In the genomic region with DNA sequence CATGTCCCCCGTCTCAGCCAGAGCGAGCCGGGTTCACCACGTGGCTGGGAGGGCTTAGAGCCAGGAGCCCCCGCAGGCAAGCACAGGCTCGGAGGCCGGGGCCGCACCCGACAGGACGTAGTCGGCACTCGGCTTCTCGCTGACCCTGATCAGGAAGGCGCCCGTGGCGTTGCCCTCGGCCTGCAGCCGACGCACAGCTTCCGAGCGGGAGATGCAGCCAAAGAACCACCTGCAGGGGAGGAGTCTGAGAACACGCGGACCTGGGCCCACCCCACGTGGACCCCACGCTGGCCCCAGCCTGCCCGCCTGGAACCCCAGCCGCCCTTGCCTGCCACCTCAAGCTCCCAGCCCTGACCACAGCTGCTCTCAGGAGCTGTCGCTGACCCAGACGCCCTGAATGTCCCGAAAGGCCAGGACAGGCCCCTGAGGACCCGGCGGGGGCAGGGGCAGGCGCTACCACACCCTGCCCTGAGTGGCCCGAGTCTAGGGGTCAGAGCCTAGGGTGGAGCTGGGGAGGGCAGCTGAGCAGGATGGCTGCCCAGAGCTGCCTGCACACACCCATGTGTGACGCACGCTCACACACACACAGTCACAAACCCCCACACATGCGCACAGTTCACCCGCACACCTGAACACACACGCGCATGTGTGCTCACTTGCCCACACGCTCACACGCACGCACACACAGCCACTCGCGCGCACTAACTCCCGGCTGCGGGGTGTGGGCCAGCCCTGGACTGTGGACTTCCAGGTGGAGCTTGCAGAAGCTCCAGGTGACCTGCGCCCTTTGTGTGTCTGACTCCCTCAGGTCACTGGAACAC, we compare ENCODE assay signal across 12 cellular contexts. TPM values are rescaled to one million over a fixed set of nuclear protein-coding genes. Genes with fewer than 3 reads are reported as not detected.
DNase-seq lines count a peak whose midpoint lies in the region; ATAC-seq and TF ChIP-seq lines count a peak whose summit lies in the region.
"Had no signal": no experiment of that assay in that cellular context is flagged by ENCODE, and none has a peak within 500 bp of the region (broad histone marks: within the 10 kb centered on the region; RNA-seq: fewer than 3 reads in every experiment).

No MANE protein-coding gene starts in this region.

- H3K27me3 Mint-ChIP-seq in activated CD8-positive, alpha-beta memory T cell treated with anti-CD3 and anti-CD28 coated beads, Interleukin-2, amount 10 ng/mL, durations not matched to agents 7 days and 5 days: no peaks in the 10 kb centered on the region
- peaks cover 5% of the 10 kb centered on the region for H3K27me3 Mint-ChIP-seq in endothelial cell (ENCODE audit: unreplicated experiment)
- peaks cover 37% of the 10 kb centered on the region for H3K27me3 Mint-ChIP-seq in activated naive CD4-positive, alpha-beta T cell treated with anti-CD3 and anti-CD28 coated beads, Interleukin-2, amount 10 ng/mL, durations not matched to agents 7 days and 5 days

- no peak for TF ChIP-seq CTCF in endothelial cell (IDR thresholded peaks at IDR 0.05; ENCODE audit: unreplicated experiment)

- H3K4me1 Mint-ChIP-seq in activated CD8-positive, alpha-beta memory T cell treated with anti-CD3 and anti-CD28 coated beads, Interleukin-2, amount 10 ng/mL, durations not matched to agents 7 days and 5 days: peaks cover 16% of the 10 kb centered on the region
- H3K4me1 Mint-ChIP-seq in endothelial cell (ENCODE audit: unreplicated experiment): no peaks in the 10 kb centered on the region
- H3K4me1 Mint-ChIP-seq in activated naive CD4-positive, alpha-beta T cell treated with anti-CD3 and anti-CD28 coated beads, Interleukin-2, amount 10 ng/mL, durations not matched to agents 7 days and 5 days: peaks cover 24% of the 10 kb centered on the region

- H3K4me3 Mint-ChIP-seq in activated CD8-positive, alpha-beta memory T cell treated with anti-CD3 and anti-CD28 coated beads, Interleukin-2, amount 10 ng/mL, durations not matched to agents 7 days and 5 days: no peak overlapping the region
- H3K4me3 Mint-ChIP-seq in endothelial cell (ENCODE audit: unreplicated experiment): no peak overlapping the region
- H3K4me3 Mint-ChIP-seq in activated naive CD4-positive, alpha-beta T cell treated with anti-CD3 and anti-CD28 coated beads, Interleukin-2, amount 10 ng/mL, durations not matched to agents 7 days and 5 days: no peak overlapping the region
- H3K4me3 Mint-ChIP-seq: stimulated activated memory B cell treated with anti-CD40 and anti-IgM and Interleukin-4, amounts not matched to agents 10 μg/mL and 1 μg/mL and 100 μg/mL, for 72 hours had no signal

- H3K9me3 Mint-ChIP-seq in activated CD8-positive, alpha-beta memory T cell treated with anti-CD3 and anti-CD28 coated beads, Interleukin-2, amount 10 ng/mL, durations not matched to agents 7 days and 5 days (ENCODE audit: low read depth): no peaks in the 10 kb centered on the region
- H3K9me3 Mint-ChIP-seq in endothelial cell (ENCODE audit: unreplicated experiment): no peaks in the 10 kb centered on the region
- no peaks in the 10 kb centered on the region for H3K9me3 Mint-ChIP-seq in activated naive CD4-positive, alpha-beta T cell treated with anti-CD3 and anti-CD28 coated beads, Interleukin-2, amount 10 ng/mL, durations not matched to agents 7 days and 5 days

- intact Hi-C loops in sciatic nerve (cut with DNase I): loop anchor here (5.0 to 10.0 kb wide), 2 partner anchors 330 to 442 kb away; a partner anchor contains a TSS

- CTCF ChIA-PET in activated CD8-positive, alpha-beta memory T cell treated with anti-CD3 and anti-CD28 coated beads, Interleukin-2, amount 10 ng/mL, durations not matched to agents 7 days and 5 days (lab: Charles Lee): interaction anchor here (1.4 to 1.7 kb wide), 3 partner anchors 14 to 361 kb away, joined by 3 to 5 read pairs (median 4); a partner anchor contains a TSS
- CTCF ChIA-PET in activated naive CD4-positive, alpha-beta T cell treated with anti-CD3 and anti-CD28 coated beads, Interleukin-2, amount 10 ng/mL, durations not matched to agents 7 days and 5 days (lab: Charles Lee): no interaction called here

- no peak for DNase-seq in activated CD8-positive, alpha-beta memory T cell treated with anti-CD3 and anti-CD28 coated beads, Interleukin-2, amount 10 ng/mL, durations not matched to agents 7 days and 5 days
- DNase-seq in activated CD8-positive, alpha-beta memory T cell treated with anti-CD3 and anti-CD28 coated beads, Interleukin-2, amount 50 U/mL, for 48 hours: no peak
- DNase-seq in endothelial cell (ENCODE audit: low spot score) (peak; percentile 5), sciatic nerve (ENCODE audit: low spot score) (no peak)
- no peak for DNase-seq in activated naive CD4-positive, alpha-beta T cell treated with anti-CD3 and anti-CD28 coated beads, Interleukin-2, amount 10 ng/mL, durations not matched to agents 7 days and 5 days
- DNase-seq: activated naive CD4-positive, alpha-beta T cell; effector memory CD4-positive, alpha-beta T cell; NCI-H82 had no signal

- ATAC-seq in activated CD8-positive, alpha-beta memory T cell treated with anti-CD3 and anti-CD28 coated beads, Interleukin-2, amount 10 ng/mL, durations not matched to agents 7 days and 5 days: no peak
- ATAC-seq in sciatic nerve (peak; percentile 11), HG02571 (IDR thresholded peaks at IDR 0.05; ENCODE audit: unreplicated experiment) (no peak)
- ATAC-seq: stimulated activated memory B cell treated with anti-CD40 and anti-IgM and Interleukin-4, amounts not matched to agents 10 μg/mL and 1 μg/mL and 100 μg/mL, for 72 hours had no signal

- peak overlapping the region; percentile 63 for H3K27ac Mint-ChIP-seq in activated CD8-positive, alpha-beta memory T cell treated with anti-CD3 and anti-CD28 coated beads, Interleukin-2, amount 10 ng/mL, durations not matched to agents 7 days and 5 days
- H3K27ac Mint-ChIP-seq in endothelial cell (ENCODE audit: unreplicated experiment): no peak overlapping the region
- no peak overlapping the region for H3K27ac Mint-ChIP-seq in activated naive CD4-positive, alpha-beta T cell treated with anti-CD3 and anti-CD28 coated beads, Interleukin-2, amount 10 ng/mL, durations not matched to agents 7 days and 5 days
- H3K27ac Mint-ChIP-seq: stimulated activated memory B cell treated with anti-CD40 and anti-IgM and Interleukin-4, amounts not matched to agents 10 μg/mL and 1 μg/mL and 100 μg/mL, for 72 hours had no signal

- H3K36me3 Mint-ChIP-seq in activated CD8-positive, alpha-beta memory T cell treated with anti-CD3 and anti-CD28 coated beads, Interleukin-2, amount 10 ng/mL, durations not matched to agents 7 days and 5 days: no peaks in the 10 kb centered on the region
- peaks cover 4% of the 10 kb centered on the region for H3K36me3 Mint-ChIP-seq in endothelial cell (ENCODE audit: low read depth, unreplicated experiment)
- H3K36me3 Mint-ChIP-seq in activated naive CD4-positive, alpha-beta T cell treated with anti-CD3 and anti-CD28 coated beads, Interleukin-2, amount 10 ng/mL, durations not matched to agents 7 days and 5 days: no peaks in the 10 kb centered on the region
- H3K36me3 Mint-ChIP-seq: stimulated activated memory B cell treated with anti-CD40 and anti-IgM and Interleukin-4, amounts not matched to agents 10 μg/mL and 1 μg/mL and 100 μg/mL, for 72 hours had no signal

RNA-seq across cellular contexts. Expression of a gene that starts 2.1 kb away (rescaled TPM):
- total RNA-seq in activated CD8-positive, alpha-beta memory T cell treated with anti-CD3 and anti-CD28 coated beads, Interleukin-2, amount 10 ng/mL, durations not matched to agents 7 days and 5 days: under 1 TPM; 0.21 to 0.53 TPM
- total RNA-seq in endothelial cell (ENCODE audit: unreplicated experiment) (not detected), sciatic nerve (0.13 TPM)
- total RNA-seq: M059J, skeletal muscle tissue had no signal

RNA-seq across cellular contexts. Expression of a gene that starts 12.5 kb away (rescaled TPM):
- total RNA-seq in activated CD8-positive, alpha-beta memory T cell treated with anti-CD3 and anti-CD28 coated beads, Interleukin-2, amount 10 ng/mL, durations not matched to agents 7 days and 5 days: not detected
- total RNA-seq in endothelial cell (ENCODE audit: unreplicated experiment) (not detected), sciatic nerve (not detected)
- total RNA-seq: M059J, skeletal muscle tissue had no signal

RNA-seq across cellular contexts. Expression of a gene that starts 14.5 kb away (rescaled TPM):
- total RNA-seq in activated CD8-positive, alpha-beta memory T cell treated with anti-CD3 and anti-CD28 coated beads, Interleukin-2, amount 10 ng/mL, durations not matched to agents 7 days and 5 days: 100 to 1,000 TPM; 138 to 237 TPM
- total RNA-seq in endothelial cell (ENCODE audit: unreplicated experiment) (151 TPM), sciatic nerve (257 TPM)

RNA-seq across cellular contexts. Expression of a gene that starts 18.9 kb away (rescaled TPM):
- total RNA-seq in activated CD8-positive, alpha-beta memory T cell treated with anti-CD3 and anti-CD28 coated beads, Interleukin-2, amount 10 ng/mL, durations not matched to agents 7 days and 5 days: under 1 TPM; 0.14 to 0.35 TPM
- total RNA-seq in endothelial cell (ENCODE audit: unreplicated experiment): 1.3 TPM
- 0.94 TPM for total RNA-seq in sciatic nerve
- total RNA-seq: M059J had no signal

RNA-seq across cellular contexts. Expression of a gene that starts 36.2 kb away (rescaled TPM):
- under 1 TPM in 1 of 2 experiments, not detected in 1; 0.84 TPM for total RNA-seq in activated CD8-positive, alpha-beta memory T cell treated with anti-CD3 and anti-CD28 coated beads, Interleukin-2, amount 10 ng/mL, durations not matched to agents 7 days and 5 days
- total RNA-seq in endothelial cell (ENCODE audit: unreplicated experiment): 0.31 TPM
- total RNA-seq in sciatic nerve: 0.45 TPM
